10 cellular contexts compared by ENCODE assay signal in genomic region chr9:104836235-104836634, GRCh38.
A peak's percentile ranks its signal among the peaks of the same experiment; 100 is the strongest.
DNase-seq lines count a peak whose midpoint lies in the region; TF ChIP-seq lines count a peak whose summit lies in the region.
"Had no signal": no experiment of that assay in that cellular context is flagged by ENCODE, and none has a peak within 500 bp of the region (broad histone marks: within the 10 kb centered on the region; RNA-seq: fewer than 3 reads in every experiment).

No MANE protein-coding gene starts in this region.

- H3K4me3 Mint-ChIP-seq in dendritic cell treated with granulocyte-macrophage colony-stimulating factor and Interleukin-4, amounts not matched to agents 40 ng/mL and 50 ng/mL, for 4 days, result no peak overlapping the region
- H3K4me3 Mint-ChIP-seq in type B pancreatic cell, result no peak overlapping the region
- H3K4me3 Mint-ChIP-seq: activated naive CD4-positive, alpha-beta T cell treated with anti-CD3 and anti-CD28 coated beads, Interleukin-2, amount 10 ng/mL, durations not matched to agents 7 days and 5 days had no signal

- intact Hi-C loops in breast epithelium (cut with DNase I; ENCODE audit: low total_unique reads), result no loop called here
- intact Hi-C loops in mammary epithelial cell (cut with micrococcal nuclease), result no loop called here
- intact Hi-C loops in dendritic cell treated with granulocyte-macrophage colony-stimulating factor and Interleukin-4, amounts not matched to agents 40 ng/mL and 50 ng/mL, for 4 days (cut with micrococcal nuclease), result no loop called here

- H3K36me3 ChIP-seq in breast epithelium (no peaks in the 10 kb centered on the region), mammary epithelial cell (ENCODE audit: insufficient read depth, low read length) (peaks cover 2% of the 10 kb centered on the region), SJCRH30 (no peaks in the 10 kb centered on the region)

- no peak overlapping the region for H3K4me2 ChIP-seq in mammary epithelial cell (ENCODE audit: insufficient read depth, low read depth, low read length)

- H3K9ac ChIP-seq in mammary epithelial cell (ENCODE audit: insufficient read depth, low read length), result no peak overlapping the region
- H3K9ac ChIP-seq: parathyroid adenoma had no signal

- H4K20me1 ChIP-seq in mammary epithelial cell (ENCODE audit: insufficient read depth, low read length), result no peaks in the 10 kb centered on the region

- DNase-seq in breast epithelium (ENCODE audit: low spot score in 2 of 2) (no peak), mammary epithelial cell (no peak), NCI-H2196 (lab: John Stamatoyannopoulos, UW; ENCODE audit: unreplicated experiment) (peak; percentile 24), type B pancreatic cell (ENCODE audit: extremely low spot score, unreplicated experiment) (no peak), HUDEP-2 (lab: John Stamatoyannopoulos, UW; ENCODE audit: unreplicated experiment in 76 of 76) (no peak), HCEC 1CT (no peak), SJCRH30 (no peak)
- DNase-seq: activated naive CD4-positive, alpha-beta T cell treated with anti-CD3 and anti-CD28 coated beads, Interleukin-2, amount 10 ng/mL, durations not matched to agents 7 days and 5 days had no signal

- 30% methylated on average over 1 of the region's 1 CpG for WGBS in mammary epithelial cell (ENCODE audit: low coverage, missing lambda C conversion rate)

- no TSS peak for BruUV-seq in mammary epithelial cell (replicated peaks; lab: Mats Ljungman, UMichigan)

- H3K27ac ChIP-seq in breast epithelium (peak overlapping the region; percentile 38 to 54), mammary epithelial cell (ENCODE audit: insufficient read depth, low read depth, low read length) (no peak overlapping the region), SJCRH30 (no peak overlapping the region)
- H3K27ac ChIP-seq: parathyroid adenoma had no signal

- H3K79me2 ChIP-seq in mammary epithelial cell (ENCODE audit: insufficient read depth, low read length), result no peaks in the 10 kb centered on the region
- H3K79me2 ChIP-seq: parathyroid adenoma had no signal

- H3K9me3 Mint-ChIP-seq in dendritic cell treated with granulocyte-macrophage colony-stimulating factor and Interleukin-4, amounts not matched to agents 40 ng/mL and 50 ng/mL, for 4 days, result no peaks in the 10 kb centered on the region
- no peaks in the 10 kb centered on the region for H3K9me3 Mint-ChIP-seq in type B pancreatic cell
- H3K9me3 Mint-ChIP-seq: activated naive CD4-positive, alpha-beta T cell treated with anti-CD3 and anti-CD28 coated beads, Interleukin-2, amount 10 ng/mL, durations not matched to agents 7 days and 5 days had no signal

- peaks cover 94% of the 10 kb centered on the region for H3K36me3 Mint-ChIP-seq in dendritic cell treated with granulocyte-macrophage colony-stimulating factor and Interleukin-4, amounts not matched to agents 40 ng/mL and 50 ng/mL, for 4 days (ENCODE audit: low read depth)
- peaks cover 35% of the 10 kb centered on the region for H3K36me3 Mint-ChIP-seq in type B pancreatic cell
- H3K36me3 Mint-ChIP-seq: activated naive CD4-positive, alpha-beta T cell treated with anti-CD3 and anti-CD28 coated beads, Interleukin-2, amount 10 ng/mL, durations not matched to agents 7 days and 5 days had no signal

- no peak overlapping the region for H2AFZ ChIP-seq in mammary epithelial cell (ENCODE audit: low read depth, low read length)
- H2AFZ ChIP-seq: parathyroid adenoma had no signal

- in situ Hi-C loops in mammary epithelial cell (cut with MboI; ENCODE audit: low sequenced_read_pairs in 2 of 2), result loop anchor here in 1 of 2 donors (10.0 kb wide), 1 partner anchor 59 kb away; no protein-coding TSS in a partner anchor

- dilution Hi-C loops in mammary epithelial cell (cut with HindIII; ENCODE audit: low sequenced_read_pairs), result no loop called here

- peaks cover 46% of the 10 kb centered on the region for H3K4me1 Mint-ChIP-seq in dendritic cell treated with granulocyte-macrophage colony-stimulating factor and Interleukin-4, amounts not matched to agents 40 ng/mL and 50 ng/mL, for 4 days (ENCODE audit: low read depth)
- peaks cover 18% of the 10 kb centered on the region for H3K4me1 Mint-ChIP-seq in type B pancreatic cell (ENCODE audit: unreplicated experiment)

- H3K9me3 ChIP-seq in breast epithelium, result no peaks in the 10 kb centered on the region
- H3K9me3 ChIP-seq in mammary epithelial cell (replicated peaks; ENCODE audit: insufficient read depth, low read length), result no peaks in the 10 kb centered on the region
- H3K9me3 ChIP-seq in SJCRH30 (replicated peaks), result no peaks in the 10 kb centered on the region

- H3K27me3 Mint-ChIP-seq in dendritic cell treated with granulocyte-macrophage colony-stimulating factor and Interleukin-4, amounts not matched to agents 40 ng/mL and 50 ng/mL, for 4 days, result no peaks in the 10 kb centered on the region
- H3K27me3 Mint-ChIP-seq in type B pancreatic cell, result no peaks in the 10 kb centered on the region
- H3K27me3 Mint-ChIP-seq: activated naive CD4-positive, alpha-beta T cell treated with anti-CD3 and anti-CD28 coated beads, Interleukin-2, amount 10 ng/mL, durations not matched to agents 7 days and 5 days had no signal

- H3K4me1 ChIP-seq in breast epithelium, result no peaks in the 10 kb centered on the region
- no peaks in the 10 kb centered on the region for H3K4me1 ChIP-seq in mammary epithelial cell (ENCODE audit: insufficient read depth, low read length)
- no peaks in the 10 kb centered on the region for H3K4me1 ChIP-seq in SJCRH30
- H3K4me1 ChIP-seq: parathyroid adenoma had no signal

- no peak overlapping the region for H3K4me3 ChIP-seq in breast epithelium
- no peak overlapping the region for H3K4me3 ChIP-seq in mammary epithelial cell (replicated peaks in 1 of 3; ENCODE audit: insufficient read depth in 1 of 3, low read depth in 2 of 3, low read length in 3 of 3)
- H3K4me3 ChIP-seq in SJCRH30, result no peak overlapping the region

- CTCF ChIA-PET in mammary epithelial cell (lab: Charles Lee; ENCODE audit: low non-redundant PET), result no interaction called here

- TF ChIP-seq POLR2A in breast epithelium (IDR thresholded peaks at IDR 0.05), result no peak

- TF ChIP-seq CTCF in breast epithelium (IDR thresholded peaks at IDR 0.05), result no peak
- no peak for TF ChIP-seq CTCF in mammary epithelial cell (conservative IDR thresholded peaks at IDR 0.05 in 1 of 2, IDR thresholded peaks at IDR 0.05 in 1 of 2; ENCODE audit: extremely low read depth in 1 of 2, insufficient read depth in 1 of 2, low read depth in 1 of 2, low read length in 2 of 2)
- TF ChIP-seq CTCF in type B pancreatic cell (conservative IDR thresholded peaks at IDR 0.05), result no peak

- H3K27me3 ChIP-seq in breast epithelium (no peaks in the 10 kb centered on the region), mammary epithelial cell (ENCODE audit: insufficient read depth, low read length) (no peaks in the 10 kb centered on the region), SJCRH30 (peaks cover 10% of the 10 kb centered on the region; the same call in 1 of the 2 replicates)

- H3K27ac Mint-ChIP-seq in dendritic cell treated with granulocyte-macrophage colony-stimulating factor and Interleukin-4, amounts not matched to agents 40 ng/mL and 50 ng/mL, for 4 days, result peak overlapping the region; percentile 73
- H3K27ac Mint-ChIP-seq in type B pancreatic cell, result peak overlapping the region; percentile 2
- H3K27ac Mint-ChIP-seq: activated naive CD4-positive, alpha-beta T cell treated with anti-CD3 and anti-CD28 coated beads, Interleukin-2, amount 10 ng/mL, durations not matched to agents 7 days and 5 days had no signal

Comparison
In these comparisons a context has a peak if more than half of its experiments do, and no peak if none do; other contexts are left out.
1. H3K27ac ChIP-seq: peak in breast epithelium (2 of 2); none in mammary epithelial cell (single experiment) and SJCRH30 (single experiment).